In genomic region chr9:98943682-98944129, GRCh38 we compare ENCODE assay signal across 8 cellular contexts. TPM values are rescaled to one million over a fixed set of nuclear protein-coding genes. Genes with fewer than 3 reads are reported as not detected.
DNase-seq lines count a peak whose midpoint lies in the region; ATAC-seq, FAIRE-seq and TF ChIP-seq lines count a peak whose summit lies in the region.

TSS of gene COL15A1 (plus strand) at chr9:98943907. CDS start at chr9:98944062, 155 bp downstream.

- peak within 1 kb of the TSS; percentile 49; the same call in 1 of the 2 replicates for H2BK15ac ChIP-seq in H1 (ENCODE audit: low read length)

- peaks cover 10% of the 10 kb centered on the region; the same call in 1 of the 2 replicates for H3K23me2 ChIP-seq in H1 (ENCODE audit: low read depth, low read length)

- H2AK5ac ChIP-seq in H1 (ENCODE audit: low read depth, low read length) = no peak within 1 kb of the TSS

- H3K79me1 ChIP-seq in H1 (ENCODE audit: low read depth, low read length) = no peaks in the 10 kb centered on the region

- DNase-seq in AG08396 (ENCODE audit: low spot score) (peak; percentile 52), MG63 (no peak), H1 (ENCODE audit: low read depth in 1 of 2, low spot score in 2 of 2) (no peak), epidermal melanocyte (ENCODE audit: insufficient read length, low spot score) (no peak), small intestine (no peak)
- DNase-seq in stimulated activated CD4-positive, alpha-beta T cell treated with anti-CD3 and anti-CD28 coated beads, Interleukin-1b, Interleukin-23, amount 100 ng/mL, for 48 hours = no peak

- ATAC-seq in GM18502 (IDR thresholded peaks at IDR 0.05; ENCODE audit: poor library complexity, unreplicated experiment) = no peak

- H4K91ac ChIP-seq in H1 (replicated peaks; ENCODE audit: insufficient read length, low read length) = no peak within 1 kb of the TSS

- peak within 1 kb of the TSS; percentile 93 to 97 for H3K4me2 ChIP-seq in H1 (ENCODE audit: insufficient read depth in 1 of 2, low read depth in 2 of 2, low read length in 2 of 2)

- TF ChIP-seq CTCF in H1 (IDR thresholded peaks at IDR 0.05; ENCODE audit: control extremely low read depth in 1 of 3, insufficient read depth in 1 of 3, low read depth in 1 of 3, low read length in 3 of 3) (no peak), nephron (IDR thresholded peaks at IDR 0.05; ENCODE audit: unreplicated experiment in 3 of 3) (no peak)

- H2BK5ac ChIP-seq in H1 (ENCODE audit: low read depth, low read length) = no peak within 1 kb of the TSS

- H3K36me3 Mint-ChIP-seq in nephron (ENCODE audit: low read depth) = no peaks in the 10 kb centered on the region

- peak within 1 kb of the TSS; percentile 44 for H3K4ac ChIP-seq in H1 (replicated peaks; ENCODE audit: insufficient read length, low read depth, low read length)

- no peak within 1 kb of the TSS for H2BK120ac ChIP-seq in H1 (replicated peaks; ENCODE audit: low read depth, low read length)

- TF ChIP-seq POLR2A in H1 (IDR thresholded peaks at IDR 0.05; ENCODE audit: control extremely low read depth in 1 of 2, low read depth in 2 of 2, low read length in 2 of 2) = no peak

- no peak for FAIRE-seq in H1 (lab: Jason Lieb, UNC)
- FAIRE-seq in small intestine (lab: Jason Lieb, UNC) = no peak

- H3K14ac ChIP-seq in H1 (ENCODE audit: insufficient read length) = no peak within 1 kb of the TSS

- H3K27me3 ChIP-seq in MG63 = peaks cover 10% of the 10 kb centered on the region
- peaks cover 22 to 46% (median 41%) of the 10 kb centered on the region in 4 experiments for H3K27me3 ChIP-seq in H1 (replicated peaks in 1 of 4; ENCODE audit: control insufficient read depth in 3 of 4, extremely low read depth in 1 of 4, insufficient read depth in 3 of 4, low read length in 3 of 4)
- H3K27me3 ChIP-seq in small intestine (ENCODE audit: control insufficient read depth in 2 of 2, insufficient read depth in 2 of 2, low read length in 2 of 2) = peaks cover 13 to 15% of the 10 kb centered on the region in 2 donors

- peak within 1 kb of the TSS; percentile 57; the same call in 1 of the 2 replicates for H4K8ac ChIP-seq in H1 (ENCODE audit: extremely low read depth, insufficient read depth, low read length)

- H3K27ac Mint-ChIP-seq in nephron = peak within 1 kb of the TSS in 2 of 3 experiments; percentile 7 to 15

- POLR2A ChIA-PET in H1 (lab: Charles Lee; ENCODE audit: partially characterized antibody) = no interaction called here

- peak within 1 kb of the TSS; percentile 73; the same call in 1 of the 2 replicates for H3K18ac ChIP-seq in H1 (ENCODE audit: extremely low read depth, low read length)

- H3K27ac ChIP-seq in H1 (ENCODE audit: low read depth, low read length) (no peak within 1 kb of the TSS), small intestine (ENCODE audit: low read depth in 1 of 2, low read length in 1 of 2) (peak within 1 kb of the TSS in 1 of 2 donors; percentile 60)

- no peaks in the 10 kb centered on the region for H3K9me3 ChIP-seq in MG63
- no peaks in the 10 kb centered on the region for H3K9me3 ChIP-seq in H1 (ENCODE audit: insufficient read depth in 2 of 2, low read depth in 1 of 2, low read length in 1 of 2)
- no peaks in the 10 kb centered on the region for H3K9me3 ChIP-seq in small intestine (ENCODE audit: control insufficient read depth, low read depth)

- TF ChIP-seq EP300 in H1 (IDR thresholded peaks at IDR 0.05; ENCODE audit: borderline replicate concordance in 1 of 2, low read depth in 2 of 2, low read length in 2 of 2) = no peak

- WGBS in H1 (ENCODE audit: extremely low coverage in 1 of 2, insufficient coverage in 1 of 2, insufficient read length in 1 of 2, insufficient replicate concordance in 2 of 2, low coverage in 1 of 2, low lambda C conversion rate in 2 of 2, missing lambda C conversion rate in 1 of 2), 2 experiments = 2% methylated on average over 20 of the region's 65 CpGs; no CpG with 5 or more reads in 1 of the 2 experiments
- 1 to 4% (median 2%) methylated on average over 40 to 65 of the region's 65 CpGs for WGBS in small intestine, 3 donors

- no peak within 1 kb of the TSS for H3K56ac ChIP-seq in H1 (replicated peaks; ENCODE audit: insufficient read length, low read depth, low read length)

- H3K4me3 ChIP-seq in MG63 = peak within 1 kb of the TSS; percentile 33
- peak within 1 kb of the TSS; percentile 40 to 70 (median 66) for H3K4me3 ChIP-seq in H1 (ENCODE audit: extremely low read depth in 1 of 4, insufficient read depth in 2 of 4, low read depth in 3 of 4, low read length in 4 of 4)
- H3K4me3 ChIP-seq in small intestine (ENCODE audit: low read depth in 1 of 2, low read length in 2 of 2) = peak within 1 kb of the TSS in 1 of 2 donors; percentile 14

- peak within 1 kb of the TSS; percentile 60; the same call in 1 of the 2 replicates for H2BK12ac ChIP-seq in H1 (ENCODE audit: low read depth, low read length)

- peak within 1 kb of the TSS; percentile 86 to 90 (median 88) for H3K4me3 Mint-ChIP-seq in nephron

- peaks cover 4 to 9% (median 4%) of the 10 kb centered on the region in 4 experiments; a peak in 5 of 7 replicates for H3K4me1 ChIP-seq in H1 (replicated peaks in 1 of 4; ENCODE audit: control insufficient read depth in 3 of 4, insufficient read depth in 4 of 4, low read length in 3 of 4)
- no peaks in the 10 kb centered on the region for H3K4me1 ChIP-seq in small intestine (ENCODE audit: control insufficient read depth in 2 of 2, insufficient read depth in 1 of 2, low read depth in 1 of 2, low read length in 1 of 2)

- H2BK20ac ChIP-seq in H1 (ENCODE audit: low read length) = 0 out of 2 replicates have a peak within 1 kb of the TSS, but pooled peaks have one; percentile 25

- H3K79me2 ChIP-seq in H1 (ENCODE audit: control insufficient read depth in 1 of 2, insufficient read depth in 2 of 2, low read length in 2 of 2) = no peaks in the 10 kb centered on the region

- H3K36me3 ChIP-seq in MG63 (no peaks in the 10 kb centered on the region), H1 (ENCODE audit: control insufficient read depth in 2 of 4, insufficient read depth in 4 of 4, low read length in 3 of 4) (no peaks in the 10 kb centered on the region; a peak in 1 of 8 replicates), small intestine (ENCODE audit: control insufficient read depth in 2 of 2, insufficient read depth in 2 of 2, low read length in 2 of 2) (no peaks in the 10 kb centered on the region)

- peaks cover 37% of the 10 kb centered on the region for H3K4me1 Mint-ChIP-seq in nephron

- no peak within 1 kb of the TSS for H4K5ac ChIP-seq in H1 (ENCODE audit: insufficient read length, low read depth, low read length)

- CTCF ChIA-PET in H1 (lab: Charles Lee; ENCODE audit: partially characterized antibody) = interaction anchor here (0.6 to 3.5 kb wide), 8 partner anchors 9 to 197 kb away, joined by 3 to 20 read pairs (median 4); no protein-coding TSS in a partner anchor

- peak within 1 kb of the TSS; percentile 89; the same call in 1 of the 2 replicates for H2AFZ ChIP-seq in H1 (ENCODE audit: low read length)

- no peak for TF ChIP-seq RAD21 in H1 (IDR thresholded peaks at IDR 0.05 in 1 of 2, conservative IDR thresholded peaks at IDR 0.05 in 1 of 2; ENCODE audit: low read depth in 2 of 2, low read length in 2 of 2)

- peaks cover 0 to 6% of the 10 kb centered on the region in 2 experiments for H4K20me1 ChIP-seq in H1 (replicated peaks in 1 of 2; ENCODE audit: control insufficient read depth in 1 of 2, insufficient read depth in 2 of 2, low read length in 2 of 2)

- no peaks in the 10 kb centered on the region for H3K9me3 Mint-ChIP-seq in nephron

- peak within 1 kb of the TSS in 2 of 4 experiments; percentile 20 to 34; a peak in 3 of 7 replicates for H3K9ac ChIP-seq in H1 (replicated peaks in 1 of 4; ENCODE audit: extremely low read depth in 1 of 4, low read depth in 3 of 4, low read length in 3 of 4)

- peaks cover 81% of the 10 kb centered on the region for H3K27me3 Mint-ChIP-seq in nephron (ENCODE audit: low read depth)

- H3K23ac ChIP-seq in H1 (ENCODE audit: insufficient read length) = no peak within 1 kb of the TSS

TF ChIP-seq in H1, 55 proteins besides CTCF, POLR2A, EP300 and RAD21 (continues in another document):
- TF ChIP-seq TBP (IDR thresholded peaks at IDR 0.05; ENCODE audit: low read depth, low read length) (0 out of 2 replicates have a peak, but pooled peaks have one; percentile 17), SP1 (IDR thresholded peaks at IDR 0.05; ENCODE audit: low read depth, low read length) (no peak), KDM1A (IDR thresholded peaks at IDR 0.05; ENCODE audit: borderline replicate concordance, low read length) (no peak), SIN3A (conservative IDR thresholded peaks at IDR 0.05 in 1 of 2, IDR thresholded peaks at IDR 0.05 in 1 of 2; ENCODE audit: low read depth in 1 of 2, low read length in 2 of 2) (no peak), HDAC2 (IDR thresholded peaks at IDR 0.05; ENCODE audit: borderline replicate concordance in 1 of 2, low read depth in 2 of 2, low read length in 2 of 2) (no peak), CREB1 (IDR thresholded peaks at IDR 0.05) (no peak), TAF7 (optimal IDR thresholded peaks at IDR 0.05; ENCODE audit: borderline replicate concordance, low read depth, low read length) (no peak), HDAC6 (IDR thresholded peaks at IDR 0.05; ENCODE audit: low read depth, low read length) (no peak), TEAD4 (IDR thresholded peaks at IDR 0.05; ENCODE audit: low read depth, low read length) (no peak), RNF2 (IDR thresholded peaks at IDR 0.05; ENCODE audit: borderline replicate concordance, low read depth, low read length, missing control alignments, poor library complexity, severe bottlenecking) (no peak)
- TF ChIP-seq, protein P1, sequence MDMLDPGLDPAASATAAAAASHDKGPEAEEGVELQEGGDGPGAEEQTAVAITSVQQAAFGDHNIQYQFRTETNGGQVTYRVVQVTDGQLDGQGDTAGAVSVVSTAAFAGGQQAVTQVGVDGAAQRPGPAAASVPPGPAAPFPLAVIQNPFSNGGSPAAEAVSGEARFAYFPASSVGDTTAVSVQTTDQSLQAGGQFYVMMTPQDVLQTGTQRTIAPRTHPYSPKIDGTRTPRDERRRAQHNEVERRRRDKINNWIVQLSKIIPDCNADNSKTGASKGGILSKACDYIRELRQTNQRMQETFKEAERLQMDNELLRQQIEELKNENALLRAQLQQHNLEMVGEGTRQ (IDR thresholded peaks at IDR 0.05; ENCODE audit: low read length) = no peak

RNA-seq across cellular contexts. Expression of gene COL15A1, which starts in this region (rescaled TPM):
- total RNA-seq in MG63 (2014; rRNA removed; shearing (Covaris generic); ENCODE audit: low replicate concordance) = 0.62 and 1.2 TPM in 2 replicates
- total RNA-seq in H1 (2021; fragmentation: NEBNext Ultra II Directional; extraction: Animal tissue kit (Norgen Biotek cat#: 25700)) = 0.08 and 0.15 TPM in 2 replicates
- polyA plus RNA-seq in H1 (2011; rRNA removed) (0.12 and 0.19 TPM in 2 replicates), small intestine (1 to 10 TPM in 1 of 3 donors, under 1 TPM in 2; 0.22 to 4.2 (median 0.81) TPM)
- polyA plus RNA-seq in H1 (2011; cell fraction: cytosol; rRNA removed) = 0.13 TPM
- 1.2 TPM for polyA plus RNA-seq in H1 (2011; cell fraction: nucleus; rRNA removed)
- polyA plus RNA-seq in H1 (2012, experiment 1 of 2) = 0.08 to 0.29 TPM (median 0.09 TPM) in 3 of 4 replicates, not detected in the other
- polyA plus RNA-seq in H1 (2012, experiment 2 of 2) = 0.07 TPM
- 0.06 TPM for polyA plus RNA-seq in H1 (2013, experiment 1 of 2)
- 0.07 TPM for polyA plus RNA-seq in H1 (2013, experiment 2 of 2)
- 0.24 and 0.41 TPM in 2 replicates for polyA minus RNA-seq in H1 (2011; rRNA and poly(A)+ RNA removed)
- not detected for polyA minus RNA-seq in H1 (2011; cell fraction: cytosol; rRNA and poly(A)+ RNA removed)
- polyA minus RNA-seq in H1 (2011; cell fraction: nucleus; rRNA and poly(A)+ RNA removed) = 0.30 TPM
